Comparison of ENCODE assay signal across 35 cellular contexts in the genomic region with DNA sequence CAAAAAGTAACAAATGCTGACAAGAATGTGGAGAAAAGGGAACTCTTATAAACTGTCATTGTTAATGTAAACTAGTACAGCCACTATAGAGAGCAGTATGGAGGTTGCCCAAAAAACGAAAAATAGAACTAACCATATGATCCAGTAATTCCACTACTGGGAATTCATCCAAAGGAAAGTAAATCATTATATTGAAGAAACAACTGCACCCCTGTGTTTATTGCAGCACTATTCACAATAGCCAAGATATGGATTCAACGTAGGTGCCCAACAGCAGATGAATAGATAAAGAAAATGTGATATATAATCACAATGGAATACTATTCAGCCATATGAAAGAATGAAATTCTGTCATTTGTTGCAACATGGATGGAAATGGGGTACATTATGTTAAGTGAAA.
"Had no signal": no experiment of that assay in that cellular context is flagged by ENCODE, and none has a peak within 500 bp of the region (broad histone marks: within the 10 kb centered on the region; RNA-seq: fewer than 3 reads in every experiment).

No MANE protein-coding gene starts in this region.

- H3K9me3 ChIP-seq: adrenal gland, ascending aorta, body of pancreas, breast epithelium had no signal

- ATAC-seq: activated naive CD4-positive, alpha-beta T cell treated with anti-CD3 and anti-CD28 coated beads, Interleukin-2, amount 50 U/mL, for 72 hours; activated naive CD8-positive, alpha-beta T cell treated with anti-CD3 and anti-CD28 coated beads, Interleukin-2, amount 50 U/mL, for 24 hours; activated T-cell treated with anti-CD3 and anti-CD28 coated beads, Interleukin-2, amount 50 U/mL, for 4 hours; activated T-cell treated with anti-CD3 and anti-CD28 coated beads, Interleukin-2, amount 50 U/mL, for 72 hours; activated T-helper 17 cell treated with anti-CD3 and anti-CD28 coated beads, Interleukin-2, amount 50 U/mL, for 72 hours; body of pancreas had no signal

- H3K4me3 ChIP-seq: adrenal gland, ascending aorta, body of pancreas, breast epithelium, cardiac muscle cell had no signal

- H3K27ac ChIP-seq: adrenal gland, ascending aorta, body of pancreas, brain microvascular endothelial cell, breast epithelium, cardiac muscle cell had no signal

- H3K4me1 ChIP-seq: adrenal gland, ascending aorta, body of pancreas, breast epithelium had no signal

- FAIRE-seq: astrocyte, bronchial epithelial cell had no signal

- H3K36me3 ChIP-seq: adrenal gland, ascending aorta, brain microvascular endothelial cell, breast epithelium, cardiac muscle cell had no signal

- DNase-seq: activated effector memory CD4-positive, alpha-beta T cell treated with anti-CD3 and anti-CD28 coated beads, Interleukin-2, amount 50 U/mL, for 16 hours; activated effector memory CD4-positive, alpha-beta T cell treated with Interleukin-2 at 50 U/mL for 16 hours; activated gamma-delta T cell; activated gamma-delta T cell treated with Interleukin-2 at 50 U/mL for 16 hours; activated naive CD4-positive, alpha-beta T cell; activated naive CD4-positive, alpha-beta T cell treated with anti-CD3 and anti-CD28 coated beads for 36 hours; activated naive CD4-positive, alpha-beta T cell treated with anti-CD3 and anti-CD28 coated beads, Interleukin-2, amount 10 ng/mL, durations not matched to agents 7 days and 5 days; activated naive CD4-positive, alpha-beta T cell treated with anti-CD3 and anti-CD28 coated beads, Interleukin-2, amount 50 U/mL, for 16 hours; activated naive CD4-positive, alpha-beta T cell treated with Interleukin-2 at 50 U/mL for 16 hours; activated naive CD8-positive, alpha-beta T cell treated with anti-CD3 and anti-CD28 coated beads for 36 hours; activated naive CD8-positive, alpha-beta T cell treated with anti-CD3 and anti-CD28 coated beads, Interleukin-2, amount 10 ng/mL, durations not matched to agents 7 days and 5 days; activated naive CD8-positive, alpha-beta T cell treated with anti-CD3 and anti-CD28 coated beads, Interleukin-2, amount 50 U/mL, for 24 hours; activated T-cell treated with anti-CD3 and anti-CD28 coated beads for 4 hours; activated T-cell treated with anti-CD3 and anti-CD28 coated beads, Interleukin-2, amount 50 U/mL, for 1 hour; activated T-cell treated with anti-CD3 and anti-CD28 coated beads, Interleukin-2, amount 50 U/mL, for 24 hours; activated T-cell treated with anti-CD3 and anti-CD28 coated beads, Interleukin-2, amount 50 U/mL, for 4 hours; activated T-cell treated with anti-CD3 and anti-CD28 coated beads, Interleukin-2, amount 50 U/mL, for 48 hours; activated T-cell treated with anti-CD3 and anti-CD28 coated beads, Interleukin-2, amount 50 U/mL, for 72 hours; adrenal gland; amniotic stem cell; amygdala; anterior cingulate cortex; aorta; body of pancreas; brain microvascular endothelial cell; caudate nucleus; central memory CD4-positive, alpha-beta T cell; cerebellar nuclear complex had no signal

- H3K27me3 ChIP-seq: adrenal gland, ascending aorta, body of pancreas, brain microvascular endothelial cell, breast epithelium, cardiac muscle cell had no signal
